In genomic region chr11:103662880-103663279, GRCh38 we compare ENCODE assay signal across 19 cellular contexts.
DNase-seq lines count a peak whose midpoint lies in the region; ATAC-seq lines count a peak whose summit lies in the region.
"Had no signal": no experiment of that assay in that cellular context is flagged by ENCODE, and none has a peak within 500 bp of the region (broad histone marks: within the 10 kb centered on the region; RNA-seq: fewer than 3 reads in every experiment).

No MANE protein-coding gene starts in this region.

- no peaks in the 10 kb centered on the region for H3K36me3 Mint-ChIP-seq in memory B cell
- H3K36me3 Mint-ChIP-seq: activated naive CD8-positive, alpha-beta T cell treated with anti-CD3 and anti-CD28 coated beads, Interleukin-2, amount 10 ng/mL, durations not matched to agents 7 days and 5 days; CD4-positive, CD25-positive, alpha-beta regulatory T cell; WTC11 had no signal

- H3K9me3 ChIP-seq in SJCRH30 (replicated peaks), result no peaks in the 10 kb centered on the region
- H3K9me3 ChIP-seq: testis had no signal

- no peaks in the 10 kb centered on the region for H3K4me1 ChIP-seq in SJCRH30
- H3K4me1 ChIP-seq: testis had no signal

- no peak overlapping the region for H3K4me3 Mint-ChIP-seq in memory B cell
- H3K4me3 Mint-ChIP-seq: activated naive CD8-positive, alpha-beta T cell treated with anti-CD3 and anti-CD28 coated beads, Interleukin-2, amount 10 ng/mL, durations not matched to agents 7 days and 5 days; CD4-positive, CD25-positive, alpha-beta regulatory T cell; central memory CD8-positive, alpha-beta T cell; WTC11 had no signal

- peak overlapping the region; percentile 67 for H3K27ac Mint-ChIP-seq in memory B cell
- H3K27ac Mint-ChIP-seq: activated naive CD8-positive, alpha-beta T cell treated with anti-CD3 and anti-CD28 coated beads, Interleukin-2, amount 10 ng/mL, durations not matched to agents 7 days and 5 days; WTC11 had no signal

- H3K9me3 Mint-ChIP-seq in memory B cell, result no peaks in the 10 kb centered on the region
- H3K9me3 Mint-ChIP-seq: activated naive CD8-positive, alpha-beta T cell treated with anti-CD3 and anti-CD28 coated beads, Interleukin-2, amount 10 ng/mL, durations not matched to agents 7 days and 5 days; CD4-positive, CD25-positive, alpha-beta regulatory T cell; central memory CD8-positive, alpha-beta T cell; WTC11 had no signal

- H3K27me3 Mint-ChIP-seq in memory B cell, result no peaks in the 10 kb centered on the region
- H3K27me3 Mint-ChIP-seq: activated naive CD8-positive, alpha-beta T cell treated with anti-CD3 and anti-CD28 coated beads, Interleukin-2, amount 10 ng/mL, durations not matched to agents 7 days and 5 days; CD4-positive, CD25-positive, alpha-beta regulatory T cell; central memory CD8-positive, alpha-beta T cell had no signal

- peaks cover 19% of the 10 kb centered on the region for H3K4me1 Mint-ChIP-seq in memory B cell
- H3K4me1 Mint-ChIP-seq: activated naive CD8-positive, alpha-beta T cell treated with anti-CD3 and anti-CD28 coated beads, Interleukin-2, amount 10 ng/mL, durations not matched to agents 7 days and 5 days; CD4-positive, CD25-positive, alpha-beta regulatory T cell; WTC11 had no signal

- H3K27me3 ChIP-seq in SJCRH30, result no peaks in the 10 kb centered on the region
- H3K27me3 ChIP-seq: testis had no signal

- H3K4me3 ChIP-seq in SJCRH30, result no peak overlapping the region
- H3K4me3 ChIP-seq: smooth muscle cell, testis had no signal

- H3K36me3 ChIP-seq in SJCRH30, result no peaks in the 10 kb centered on the region

- no peak overlapping the region for H3K27ac ChIP-seq in SJCRH30
- H3K27ac ChIP-seq: HL-60, testis had no signal

- ATAC-seq in GM18858 (IDR thresholded peaks at IDR 0.05; ENCODE audit: unreplicated experiment) (peak; percentile 42), memory B cell (ENCODE audit: low read depth) (peak; percentile 98), GM19324 (IDR thresholded peaks at IDR 0.05; ENCODE audit: low FRiP score, unreplicated experiment) (no peak)
- ATAC-seq: WTC11 had no signal

- DNase-seq in KG1 (lab: John Stamatoyannopoulos, UW) (peak; percentile 28), SKM-1 (lab: John Stamatoyannopoulos, UW; ENCODE audit: unreplicated experiment) (peak; percentile 33), memory B cell (ENCODE audit: low spot score in 2 of 2) (peak in 1 of 2 donors; percentile 14), NCI-H2107 (lab: John Stamatoyannopoulos, UW) (no peak), SJCRH30 (no peak), GM03348 (ENCODE audit: low spot score) (no peak)
- DNase-seq: activated naive CD8-positive, alpha-beta T cell treated with anti-CD3 and anti-CD28 coated beads, Interleukin-2, amount 10 ng/mL, durations not matched to agents 7 days and 5 days; CD4-positive, CD25-positive, alpha-beta regulatory T cell; mesendoderm; NCI-H524; occipital lobe; SHP77 treated with DMSO at 0.1 percent for 48 hours; testis had no signal

Comparison
In these comparisons a context has a peak if more than half of its experiments do, and no peak if none do; other contexts are left out.
1. DNase-seq: peak in KG1 (single experiment) and SKM-1 (single experiment); none in NCI-H2107 (single experiment), SJCRH30 (0 of 2) and GM03348 (single experiment).